In the genomic region with DNA sequence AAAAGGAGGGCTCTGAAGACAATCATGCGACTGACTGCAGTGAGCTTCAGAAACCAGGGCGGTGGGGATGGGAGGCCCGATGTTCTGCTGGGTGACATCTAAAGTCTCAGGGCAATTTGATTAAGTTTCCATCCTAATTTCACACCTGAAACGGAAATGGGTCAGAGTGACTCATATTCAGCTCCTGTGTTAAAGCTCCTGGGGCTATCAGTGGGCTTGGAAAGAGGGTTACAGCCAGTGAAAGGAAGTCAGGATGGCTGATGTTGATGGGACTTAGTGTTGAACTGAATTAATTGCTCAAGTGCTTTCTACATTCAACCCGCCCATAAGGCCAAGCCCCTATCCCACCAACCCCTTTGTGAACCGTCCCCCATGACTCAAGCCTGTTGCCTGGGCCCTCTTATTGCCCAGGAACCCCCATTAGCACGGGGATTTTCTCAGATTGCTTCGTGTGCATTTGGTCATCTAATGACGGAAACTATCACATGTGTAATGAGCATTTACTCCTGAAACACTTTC, we compare ENCODE assay signal across 10 cellular contexts. TPM values are rescaled to one million over a fixed set of nuclear protein-coding genes. Genes with fewer than 3 reads are reported as not detected.
DNase-seq lines count a peak whose midpoint lies in the region; ATAC-seq and TF ChIP-seq lines count a peak whose summit lies in the region.
"Had no signal": no experiment of that assay in that cellular context is flagged by ENCODE, and none has a peak within 500 bp of the region (broad histone marks: within the 10 kb centered on the region; RNA-seq: fewer than 3 reads in every experiment).

No MANE protein-coding gene starts in this region.

- in situ Hi-C loops in GM23248 (cut with MboI), result no loop called here

- H3K27ac Mint-ChIP-seq in activated CD4-positive, alpha-beta T cell treated with anti-CD3 and anti-CD28 coated beads, Interleukin-2, amount 10 ng/mL, durations not matched to agents 24 days and 14 days, result peak overlapping the region; percentile 39

- no peaks in the 10 kb centered on the region for H3K27me3 Mint-ChIP-seq in activated CD4-positive, alpha-beta T cell treated with anti-CD3 and anti-CD28 coated beads, Interleukin-2, amount 10 ng/mL, durations not matched to agents 24 days and 14 days

- peak overlapping the region; percentile 28 for H3K4me3 Mint-ChIP-seq in activated CD4-positive, alpha-beta T cell treated with anti-CD3 and anti-CD28 coated beads, Interleukin-2, amount 10 ng/mL, durations not matched to agents 24 days and 14 days

- DNase-seq in activated CD4-positive, alpha-beta T cell treated with anti-CD3 and anti-CD28 coated beads, Interleukin-2, amount 10 ng/mL, durations not matched to agents 24 days and 14 days, result peak; percentile 70
- DNase-seq in stimulated activated CD4-positive, alpha-beta T cell treated with anti-CD3 and anti-CD28 coated beads, Interleukin-4, amount 100 ng/mL, for 1 hour, result peak; percentile 41
- no peak for DNase-seq in SHP77 treated with DMSO at 0.1 percent for 48 hours (lab: John Stamatoyannopoulos, UW)
- DNase-seq in GM23248, result no peak
- no peak for DNase-seq in esophagus squamous epithelium (lab: John Stamatoyannopoulos, UW)
- no peak for DNase-seq in glomerular visceral epithelial cell (ENCODE audit: extremely low spot score)
- DNase-seq: NCI-H69, retina had no signal

- WGBS in GM23248 (ENCODE audit: low coverage in 1 of 2, low lambda C conversion rate in 2 of 2, missing lambda C conversion rate in 2 of 2), 2 experiments, result 73 to 82% methylated on average over 9 of the region's 9 CpGs
- WGBS in esophagus squamous epithelium, 2 donors, result 70 to 79% methylated on average over 8 to 9 of the region's 9 CpGs

- H3K36me3 ChIP-seq in GM23248 (ENCODE audit: low read depth) (no peaks in the 10 kb centered on the region), esophagus squamous epithelium (peaks cover 0 to 5% (median 0%) of the 10 kb centered on the region in 3 donors)

- no peaks in the 10 kb centered on the region for H3K9me2 ChIP-seq in GM23248 (ENCODE audit: insufficient read depth)

- H3K4me1 Mint-ChIP-seq in activated CD4-positive, alpha-beta T cell treated with anti-CD3 and anti-CD28 coated beads, Interleukin-2, amount 10 ng/mL, durations not matched to agents 24 days and 14 days, result peaks cover 19% of the 10 kb centered on the region

- H3K9me3 ChIP-seq in GM23248 (ENCODE audit: low read depth) (no peaks in the 10 kb centered on the region), esophagus squamous epithelium (no peaks in the 10 kb centered on the region)

- peaks cover 6% of the 10 kb centered on the region for H3K36me3 Mint-ChIP-seq in activated CD4-positive, alpha-beta T cell treated with anti-CD3 and anti-CD28 coated beads, Interleukin-2, amount 10 ng/mL, durations not matched to agents 24 days and 14 days (ENCODE audit: low read depth)

- TF ChIP-seq POLR2A in esophagus squamous epithelium (IDR thresholded peaks at IDR 0.05), result no peak

- no peak for TF ChIP-seq CTCF in esophagus squamous epithelium (IDR thresholded peaks at IDR 0.05)

- H3K4me2 ChIP-seq in GM23248 (ENCODE audit: unreplicated experiment), result no peak overlapping the region

- intact Hi-C loops in activated CD4-positive, alpha-beta T cell treated with anti-CD3 and anti-CD28 coated beads, Interleukin-2, amount 10 ng/mL, durations not matched to agents 24 days and 14 days (cut with micrococcal nuclease), result loop anchor here (1.0 kb wide), 2 partner anchors 19 to 51 kb away; no protein-coding TSS in a partner anchor
- intact Hi-C loops in esophagus squamous epithelium (cut with DNase I), result no loop called here

- H3K27ac ChIP-seq in GM23248, result no peak overlapping the region
- H3K27ac ChIP-seq in esophagus squamous epithelium, result no peak overlapping the region

- H3K79me2 ChIP-seq in GM23248 (ENCODE audit: insufficient read depth), result no peaks in the 10 kb centered on the region

- H3K4me3 ChIP-seq in GM23248, result no peak overlapping the region
- no peak overlapping the region for H3K4me3 ChIP-seq in esophagus squamous epithelium

- H2AFZ ChIP-seq in GM23248, result no peak overlapping the region

- ATAC-seq in GM19035 (IDR thresholded peaks at IDR 0.05; ENCODE audit: unreplicated experiment) (peak; percentile 71), HG02798 (IDR thresholded peaks at IDR 0.05; ENCODE audit: poor library complexity, unreplicated experiment) (peak; percentile 77)

- no peak overlapping the region for H3K9ac ChIP-seq in GM23248

- H3K9me3 Mint-ChIP-seq in activated CD4-positive, alpha-beta T cell treated with anti-CD3 and anti-CD28 coated beads, Interleukin-2, amount 10 ng/mL, durations not matched to agents 24 days and 14 days, result peaks cover 5% of the 10 kb centered on the region

- no peaks in the 10 kb centered on the region for H3F3A ChIP-seq in GM23248 (ENCODE audit: insufficient read depth)

- H3K4me1 ChIP-seq in GM23248 (ENCODE audit: insufficient read depth) (no peaks in the 10 kb centered on the region), esophagus squamous epithelium (peaks cover 0 to 40% (median 21%) of the 10 kb centered on the region in 3 donors)

- no peaks in the 10 kb centered on the region for H4K20me1 ChIP-seq in GM23248 (ENCODE audit: insufficient read depth)

- no peaks in the 10 kb centered on the region for H3K27me3 ChIP-seq in GM23248 (replicated peaks; ENCODE audit: insufficient read depth)
- H3K27me3 ChIP-seq in esophagus squamous epithelium, result no peaks in the 10 kb centered on the region

RNA-seq across cellular contexts. Expression of a gene that starts 47.1 kb away (rescaled TPM):
- total RNA-seq in activated CD4-positive, alpha-beta T cell treated with anti-CD3 and anti-CD28 coated beads, Interleukin-2, amount 10 ng/mL, durations not matched to agents 24 days and 14 days, result 25.1 and 26.8 TPM in 2 replicates
- total RNA-seq in GM23248 (2014; rRNA removed; shearing (Covaris generic)), result 8.5 and 18.7 TPM in 2 replicates
- polyA plus RNA-seq in GM23248 (2016; fragmentation: Nextera tagmentation; extraction: Ambion mirVana), result 25.7 and 25.8 TPM in 2 replicates
- 10 to 100 TPM in 3 of 4 donors, 1 to 10 TPM in 1; 8.2 to 13.5 (median 12.6) TPM for total RNA-seq in esophagus squamous epithelium

Comparison
In these comparisons a context has a peak if more than half of its experiments do, and no peak if none do; other contexts are left out.
1. DNase-seq: peak in activated CD4-positive, alpha-beta T cell treated with anti-CD3 and anti-CD28 coated beads, Interleukin-2, amount 10 ng/mL, durations not matched to agents 24 days and 14 days (single experiment) and stimulated activated CD4-positive, alpha-beta T cell treated with anti-CD3 and anti-CD28 coated beads, Interleukin-4, amount 100 ng/mL, for 1 hour (single experiment); none in SHP77 treated with DMSO at 0.1 percent for 48 hours (single experiment), GM23248 (single experiment), esophagus squamous epithelium (single experiment) and glomerular visceral epithelial cell (single experiment).